ENCODE assay signal across 14 cellular contexts in the genomic region with DNA sequence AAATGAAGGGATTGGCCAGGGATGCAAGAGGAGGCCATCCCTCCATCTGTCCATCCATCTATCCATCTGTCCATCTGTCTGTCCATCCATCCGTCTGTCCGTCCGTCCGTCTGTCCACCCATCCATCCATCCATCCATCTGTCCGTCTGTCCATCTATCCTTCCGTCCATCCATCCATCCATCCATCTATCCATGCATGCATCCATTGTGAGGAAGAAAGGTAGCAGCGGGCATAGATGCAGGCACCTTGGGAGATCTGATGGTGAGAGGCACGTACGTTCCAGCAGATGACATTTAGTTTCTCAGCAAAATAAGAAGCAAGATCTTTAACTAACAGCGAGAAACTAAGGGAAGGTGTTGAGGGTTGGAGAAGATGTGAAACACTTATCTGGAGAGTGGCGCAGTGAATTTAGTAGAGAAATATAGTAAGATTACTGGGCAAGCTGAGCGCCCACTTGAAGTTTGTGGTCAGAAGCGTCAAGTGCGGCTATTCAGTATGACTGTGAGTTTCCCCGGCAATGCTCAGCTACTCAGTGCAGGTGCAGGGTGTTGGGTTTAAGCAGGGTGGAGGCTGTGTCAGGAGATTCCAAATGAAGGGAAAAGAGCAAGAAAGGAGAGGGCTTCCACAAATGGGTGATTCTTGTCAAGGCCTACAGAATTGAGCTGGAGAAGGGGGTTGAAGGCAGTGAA. TPM values are rescaled to one million over a fixed set of nuclear protein-coding genes. Genes with fewer than 3 reads are reported as not detected.
DNase-seq lines count a peak whose midpoint lies in the region; ATAC-seq, FAIRE-seq and TF ChIP-seq lines count a peak whose summit lies in the region.
"Had no signal": no experiment of that assay in that cellular context is flagged by ENCODE, and none has a peak within 500 bp of the region (broad histone marks: within the 10 kb centered on the region; RNA-seq: fewer than 3 reads in every experiment).

No MANE protein-coding gene starts in this region.

- no peaks in the 10 kb centered on the region for H3K27me3 ChIP-seq in left lung
- no peaks in the 10 kb centered on the region for H3K27me3 ChIP-seq in tibial nerve
- no peaks in the 10 kb centered on the region for H3K27me3 ChIP-seq in pancreas

- FAIRE-seq in pancreas (lab: Jason Lieb, UNC), result no peak
- FAIRE-seq: D721Med had no signal

- TF ChIP-seq CTCF in left lung (IDR thresholded peaks at IDR 0.05) (no peak), tibial nerve (IDR thresholded peaks at IDR 0.05) (no peak), pancreas (IDR thresholded peaks at IDR 0.05) (no peak)

- H3K36me3 ChIP-seq in left lung (no peaks in the 10 kb centered on the region), tibial nerve (no peaks in the 10 kb centered on the region), pancreas (no peaks in the 10 kb centered on the region)

- no peak for TF ChIP-seq EP300 in tibial nerve (IDR thresholded peaks at IDR 0.05)

- peak in 1 of 2 donors; percentile 53 for DNase-seq in left lung
- no peak for DNase-seq in tibial nerve (ENCODE audit: low spot score in 2 of 2)
- DNase-seq in UCSD-AML1 (lab: John Stamatoyannopoulos, UW; ENCODE audit: unreplicated experiment), result no peak
- DNase-seq in pancreas, result no peak
- DNase-seq: activated naive CD4-positive, alpha-beta T cell treated with anti-CD3 and anti-CD28 coated beads, Interleukin-2, amount 10 ng/mL, durations not matched to agents 7 days and 5 days; hypothalamus; naive B cell; NCI-H82; stimulated activated CD4-positive, alpha-beta T cell treated with anti-CD3 and anti-CD28 coated beads, Interleukin-15, amount 100 ng/mL, for 24 hours had no signal

- TF ChIP-seq POLR2A in tibial nerve (IDR thresholded peaks at IDR 0.05), result no peak

- H3K9me3 ChIP-seq in left lung, result no peaks in the 10 kb centered on the region
- H3K9me3 ChIP-seq in tibial nerve, result no peaks in the 10 kb centered on the region
- H3K9me3 ChIP-seq in pancreas, result no peaks in the 10 kb centered on the region

- peaks cover 0 to 14% of the 10 kb centered on the region in 2 donors for H3K4me1 ChIP-seq in left lung
- H3K4me1 ChIP-seq in tibial nerve, result no peaks in the 10 kb centered on the region
- peaks cover 2 to 4% (median 4%) of the 10 kb centered on the region in 3 donors for H3K4me1 ChIP-seq in pancreas

- WGBS in tibial nerve, 2 donors, result 94 to 97% methylated on average over 15 of the region's 15 CpGs
- 94 to 98% methylated on average over 15 of the region's 15 CpGs for WGBS in pancreas, 2 donors

- H3K4me3 ChIP-seq in left lung (no peak overlapping the region), tibial nerve (no peak overlapping the region), pancreas (no peak overlapping the region)

- ATAC-seq in GM18517 (IDR thresholded peaks at IDR 0.05; ENCODE audit: unreplicated experiment) (peak; percentile 54), GM19467 (IDR thresholded peaks at IDR 0.05; ENCODE audit: unreplicated experiment) (peak; percentile 49), HG03280 (IDR thresholded peaks at IDR 0.05; ENCODE audit: unreplicated experiment) (peak; percentile 50), left lung (peak; percentile 90), GM21423 (IDR thresholded peaks at IDR 0.05; ENCODE audit: unreplicated experiment) (no peak), pancreas (no peak)

- no peak overlapping the region for H3K27ac ChIP-seq in left lung
- H3K27ac ChIP-seq in tibial nerve, result no peak overlapping the region
- no peak overlapping the region for H3K27ac ChIP-seq in pancreas

- intact Hi-C loops in left lung (cut with DNase I) (no loop called here), pancreas (cut with DNase I) (no loop called here)

RNA-seq across cellular contexts. Expression of a gene that starts 22.4 kb away (rescaled TPM):
- total RNA-seq in left lung (100 to 1,000 TPM; 159 to 166 TPM), tibial nerve (100 to 1,000 TPM; 194 to 357 (median 229) TPM), pancreas (10 to 100 TPM; 42.7 to 78.6 (median 53.1) TPM)
- polyA plus RNA-seq in pancreas, result 100 to 1,000 TPM; 155 to 198 TPM

RNA-seq across cellular contexts. Expression of a gene that starts 47.3 kb away (rescaled TPM):
- total RNA-seq in left lung (10 to 100 TPM; 16.2 to 21.2 TPM), tibial nerve (1 to 10 TPM; 2.7 to 6.3 (median 4.2) TPM), pancreas (10 to 100 TPM in 3 of 6 donors, 1 to 10 TPM in 3; 4.1 to 25.9 (median 8.5) TPM)
- 1 to 10 TPM; 4.3 to 4.8 TPM for polyA plus RNA-seq in pancreas

Comparison
In these comparisons a context has a peak if more than half of its experiments do, and no peak if none do; other contexts are left out.
1. ATAC-seq: peak in GM18517 (single experiment), GM19467 (single experiment), HG03280 (single experiment) and left lung (single experiment); none in GM21423 (single experiment) and pancreas (0 of 4).